ENCODE assay signal across 19 cellular contexts in the genomic region with DNA sequence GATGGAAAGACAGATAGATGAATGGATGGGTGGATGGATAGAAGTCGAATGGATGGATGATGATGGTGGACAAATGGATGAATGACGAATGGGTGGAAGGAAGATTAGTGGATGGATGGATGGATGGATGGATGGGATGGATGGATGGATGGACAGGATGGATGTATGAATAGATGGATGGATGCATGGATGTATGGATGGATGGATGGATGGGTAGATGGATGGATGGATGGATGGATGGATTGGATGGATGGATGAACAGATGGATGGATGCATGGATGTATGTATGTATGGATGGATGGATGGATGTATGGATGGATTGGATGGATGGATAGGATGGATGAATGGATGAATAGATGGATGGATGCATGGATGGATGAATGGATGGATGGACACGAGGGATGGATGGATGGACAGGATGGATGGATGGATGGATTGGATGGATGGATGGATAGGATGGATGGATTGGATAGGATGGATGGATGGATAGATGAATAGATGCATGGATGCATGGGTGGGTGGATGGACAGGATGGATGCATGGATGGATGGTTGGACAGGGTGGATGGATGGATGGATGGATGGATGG. TPM values are rescaled to one million over a fixed set of nuclear protein-coding genes. Genes with fewer than 3 reads are reported as not detected.
A peak's percentile ranks its signal among the peaks of the same experiment; 100 is the strongest.
DNase-seq lines count a peak whose midpoint lies in the region; ATAC-seq, FAIRE-seq and TF ChIP-seq lines count a peak whose summit lies in the region.
"Had no signal": no experiment of that assay in that cellular context is flagged by ENCODE, and none has a peak within 500 bp of the region (broad histone marks: within the 10 kb centered on the region; RNA-seq: fewer than 3 reads in every experiment).

No MANE protein-coding gene starts in this region.

- H3K9ac ChIP-seq in K562 (ENCODE audit: insufficient read depth in 1 of 2, low read depth in 2 of 2, low read length in 2 of 2) = no peak overlapping the region
- peak overlapping the region; percentile 67 for H3K9ac ChIP-seq in neuronal stem cell (ENCODE audit: low read depth, low read length, poor library complexity)

- H2AK5ac ChIP-seq in neuronal stem cell (ENCODE audit: low read depth, low read length) = no peak overlapping the region

- H3K27me3 ChIP-seq in K562 (ENCODE audit: control insufficient read depth in 2 of 2, insufficient read depth in 2 of 2, low read length in 2 of 2) (peaks cover 4 to 17% of the 10 kb centered on the region in 2 experiments; a peak in 4 of 5 replicates), neuronal stem cell (ENCODE audit: control insufficient read depth in 3 of 3, insufficient read depth in 3 of 3, low read depth in 1 of 3, low read length in 3 of 3) (peaks cover 0 to 17% (median 6%) of the 10 kb centered on the region in 3 experiments)

- TF ChIP-seq EP300 in K562 (IDR thresholded peaks at IDR 0.05; ENCODE audit: low read length) = no peak

- H3K4ac ChIP-seq in neuronal stem cell (ENCODE audit: low read length) = no peak overlapping the region

- TF ChIP-seq CTCF in HEK293 (tag by site-specific recombination; IDR thresholded peaks at IDR 0.05) (no peak), K562 (IDR thresholded peaks at IDR 0.05 in 2 of 3, conservative IDR thresholded peaks at IDR 0.05 in 1 of 3; ENCODE audit: insufficient read depth in 2 of 3, low read depth in 1 of 3, low read length in 3 of 3) (no peak)

- H2BK120ac ChIP-seq in neuronal stem cell (ENCODE audit: low read depth, low read length) = no peak overlapping the region

- peak overlapping the region; percentile 68 for H4K91ac ChIP-seq in neuronal stem cell (ENCODE audit: low read depth, low read length, poor library complexity)

- no peaks in the 10 kb centered on the region for H4K20me1 ChIP-seq in K562 (replicated peaks; ENCODE audit: control insufficient read depth, insufficient read depth, low read length)

- H2BK5ac ChIP-seq in neuronal stem cell (ENCODE audit: low read length) = no peak overlapping the region

- POLR2A ChIA-PET in HEK293 (lab: Yijun Ruan, JAX) = no interaction called here
- POLR2A ChIA-PET in HEK293T (lab: Yijun Ruan, JAX) = interaction anchor here (2.2 kb wide), 1 partner anchor 52 kb away, joined by 12 read pairs; a partner anchor contains a TSS
- POLR2A ChIA-PET in K562 (lab: Yijun Ruan, JAX) = interaction anchor here (0.7 to 1.0 kb wide), 2 partner anchors 15 to 52 kb away, joined by 3 to 4 read pairs; a partner anchor contains a TSS

- peak overlapping the region; percentile 45 for H3K23ac ChIP-seq in neuronal stem cell (ENCODE audit: low read depth, low read length, poor library complexity)

- H2AFZ ChIP-seq in K562 (ENCODE audit: low read depth, low read length) (no peak overlapping the region), neuronal stem cell (ENCODE audit: low read length) (no peak overlapping the region)
- H2AFZ ChIP-seq: GM23338 had no signal

- CTCF ChIA-PET in HEK293 (lab: Yijun Ruan, JAX) = interaction anchor here (0.7 to 1.1 kb wide), 2 partner anchors 10 to 221 kb away, joined by 3 to 5 read pairs; no protein-coding TSS in a partner anchor
- CTCF ChIA-PET in HEK293T (lab: Yijun Ruan, JAX) = no interaction called here
- CTCF ChIA-PET in K562 (lab: Yijun Ruan, JAX; ENCODE audit: low intra/inter-chr PET ratio) = interaction anchor here (2.6 kb wide), 1 partner anchor 53 kb away, joined by 24 read pairs; a partner anchor contains a TSS

- no peak overlapping the region for H2BK15ac ChIP-seq in neuronal stem cell (ENCODE audit: low read length)

- no peaks in the 10 kb centered on the region for H3K9me3 ChIP-seq in HEK293 (ENCODE audit: control insufficient read depth, insufficient read depth, low read depth, low read length)
- H3K9me3 ChIP-seq in K562 (replicated peaks; ENCODE audit: control insufficient read depth, insufficient read depth, low read depth, low read length) = no peaks in the 10 kb centered on the region
- H3K9me3 ChIP-seq in neuronal stem cell (replicated peaks in 1 of 2; ENCODE audit: control insufficient read depth in 2 of 2, insufficient read depth in 1 of 2, low read depth in 1 of 2, low read length in 2 of 2) = peaks cover 0 to 2% of the 10 kb centered on the region in 2 donors
- H3K9me3 ChIP-seq: HAP-1 had no signal

- peak overlapping the region; percentile 74 for H4K8ac ChIP-seq in neuronal stem cell (ENCODE audit: low read depth, low read length)

- intact Hi-C loops in K562 (cut with micrococcal nuclease) = loop anchor here (5.0 kb wide), 1 partner anchor 129 kb away; no protein-coding TSS in a partner anchor

- no peaks in the 10 kb centered on the region for H3K79me2 ChIP-seq in K562 (ENCODE audit: control insufficient read depth, insufficient read depth, low read length)

- BruUV-seq in K562 (replicated peaks; lab: Mats Ljungman, UMichigan) = no TSS peak

- H3K18ac ChIP-seq in neuronal stem cell (ENCODE audit: low read length) = no peak overlapping the region

- no peak for FAIRE-seq in K562 (lab: Jason Lieb, UNC)
- FAIRE-seq: GM12891, GM18507, H54 had no signal

- H3K36me3 ChIP-seq in HEK293 (ENCODE audit: control insufficient read depth in 2 of 2, insufficient read depth in 1 of 2, low read length in 2 of 2) (no peaks in the 10 kb centered on the region), K562 (ENCODE audit: control insufficient read depth, insufficient read depth, low read length) (no peaks in the 10 kb centered on the region), neuronal stem cell (replicated peaks in 1 of 2; ENCODE audit: control insufficient read depth in 2 of 2, insufficient read depth in 2 of 2, low read length in 2 of 2) (no peaks in the 10 kb centered on the region)
- H3K36me3 ChIP-seq: HAP-1 had no signal

- H3K4me3 ChIP-seq in HEK293 (ENCODE audit: low read depth, low read length) (no peak overlapping the region), K562 (no peak overlapping the region), neuronal stem cell (ENCODE audit: low read length in 2 of 2) (no peak overlapping the region)
- H3K4me3 ChIP-seq: GM23338, HAP-1 had no signal

- ATAC-seq in K562 (no peak), HG02571 (IDR thresholded peaks at IDR 0.05; ENCODE audit: unreplicated experiment) (no peak), HG03460 (IDR thresholded peaks at IDR 0.05; ENCODE audit: unreplicated experiment) (no peak)
- ATAC-seq: GM23338 had no signal

- H3K9me1 ChIP-seq in K562 (ENCODE audit: control insufficient read depth, insufficient read depth, low read length) = no peaks in the 10 kb centered on the region

- H3K4me2 ChIP-seq in K562 (ENCODE audit: insufficient read depth, low read length) = no peak overlapping the region
- no peak overlapping the region for H3K4me2 ChIP-seq in neuronal stem cell (ENCODE audit: insufficient read depth, low read length, poor library complexity, severe bottlenecking)
- H3K4me2 ChIP-seq: GM23338 had no signal

- no peak for TF ChIP-seq RAD21 in K562 (CRISPR knock-in tag; conservative IDR thresholded peaks at IDR 0.05 in 1 of 2, IDR thresholded peaks at IDR 0.05 in 1 of 2)

- H3K27ac ChIP-seq in HEK293 (ENCODE audit: extremely low read depth, low read depth, low read length) = no peak overlapping the region
- no peak overlapping the region for H3K27ac ChIP-seq in K562 (ENCODE audit: extremely low read depth, low read depth, low read length)
- H3K27ac ChIP-seq in neuronal stem cell (replicated peaks; ENCODE audit: low read length) = no peak overlapping the region

- H3K14ac ChIP-seq in neuronal stem cell (ENCODE audit: low read length) = no peak overlapping the region

- no peaks in the 10 kb centered on the region for H3K79me1 ChIP-seq in neuronal stem cell (ENCODE audit: low read depth, low read length)

- H2BK12ac ChIP-seq in neuronal stem cell (ENCODE audit: low read length) = no peak overlapping the region

- peaks cover 8% of the 10 kb centered on the region; the same call in 1 of the 2 replicates for H3K4me1 ChIP-seq in HEK293 (ENCODE audit: control insufficient read depth, insufficient read depth, low read length)
- H3K4me1 ChIP-seq in K562 (replicated peaks in 1 of 2; ENCODE audit: control insufficient read depth in 2 of 2, insufficient read depth in 2 of 2, low read length in 2 of 2) = peaks cover 2 to 3% of the 10 kb centered on the region in 2 experiments; a peak in 2 of 5 replicates
- H3K4me1 ChIP-seq in neuronal stem cell (ENCODE audit: control insufficient read depth in 2 of 2, insufficient read depth in 1 of 2, low read depth in 1 of 2, low read length in 2 of 2) = peaks cover 2% of the 10 kb centered on the region in 2 donors
- H3K4me1 ChIP-seq: HAP-1 had no signal

- no peak for TF ChIP-seq POLR2A in K562 (conservative IDR thresholded peaks at IDR 0.05)

- in situ Hi-C loops in K562 (cut with MboI) = loop anchor here (5.0 to 25.0 kb wide), 3 partner anchors 184 to 1594 kb away; no protein-coding TSS in a partner anchor

- no peak for DNase-seq in HEK293T (ENCODE audit: extremely low spot score)
- no peak for DNase-seq in K562 (ENCODE audit: extremely low read depth in 1 of 4, low spot score in 3 of 4)
- DNase-seq in neuronal stem cell (ENCODE audit: low spot score) = no peak
- no peak for DNase-seq in dermis blood vessel endothelial cell
- DNase-seq: C1 segment of cervical spinal cord; Calu3; CD4-positive, alpha-beta memory T cell; COR-L47; DMS53; DMS79 treated with DMSO at 0.1 percent for 48 hours; GF-D8 had no signal

- 0% methylated on average over 3 of the region's 3 CpGs for whole genome bisulfite sequencing in K562 (ENCODE audit: insufficient coverage, low coverage, missing lambda C conversion rate)
- WGBS in neuronal stem cell (ENCODE audit: extremely low coverage in 2 of 2, insufficient read length in 2 of 2, insufficient replicate concordance in 1 of 2), 2 donors = 100% methylated on average over 1 to 3 of the region's 3 CpGs

RNA-seq across cellular contexts. Expression of a gene that starts 52.4 kb away (rescaled TPM):
- 11.5 and 24.3 TPM in 2 replicates for total RNA-seq in K562 (2011; cell fraction: chromatin; rRNA removed; ENCODE audit: low replicate concordance)
- total RNA-seq in K562 (2011; cell fraction: nucleolus; rRNA removed) = 32.5 and 33.0 TPM in 2 replicates
- 17.9 and 22.4 TPM in 2 replicates for total RNA-seq in K562 (2011; cell fraction: nucleoplasm; rRNA removed)
- total RNA-seq in K562 (2014; rRNA removed) (12.8 and 18.9 TPM in 2 replicates), K562 (2014; rRNA removed; fragmentation: Illumina TruSeq; extraction: Trizol) (5.0 and 7.3 TPM in 2 replicates), K562 (2015; rRNA removed; fragmentation: Illumina TruSeq; extraction: Trizol) (4.4 and 4.8 TPM in 2 replicates), K562 (2021) (14.2 and 17.1 TPM in 2 replicates), dermis blood vessel endothelial cell (105 and 303 TPM in 2 replicates)
- polyA plus RNA-seq in K562 (2011; rRNA removed) (12.6 and 13.3 TPM in 2 replicates), K562 (2014; fragmentation: Illumina TruSeq; extraction: Trizol) (8.0 and 8.5 TPM in 2 replicates), K562 (2014; fragmentation: Nextera tagmentation; extraction: Ambion mirVana) (1 to 10 TPM; 2.1 to 3.0 TPM), K562 (2014; rRNA removed) (10.1 and 14.1 TPM in 2 replicates)
- 16.2 and 25.8 TPM in 2 replicates for polyA plus RNA-seq in K562 (2011; cell fraction: cytosol; rRNA removed)
- 26.5 and 30.4 TPM in 2 replicates for polyA plus RNA-seq in K562 (2011; cell fraction: nucleus; rRNA removed)
- 8.3 and 11.4 TPM in 2 replicates for polyA plus RNA-seq in K562 (2012)
- polyA minus RNA-seq in K562 (2011; rRNA and poly(A)+ RNA removed) = 13.6 and 20.8 TPM in 2 replicates
- polyA minus RNA-seq in K562 (2011; cell fraction: cytosol; rRNA and poly(A)+ RNA removed) = 13.5 and 14.0 TPM in 2 replicates
- 23.3 and 31.2 TPM in 2 replicates for polyA minus RNA-seq in K562 (2011; cell fraction: nucleus; rRNA and poly(A)+ RNA removed)
- 10.2 TPM for polyA plus RNA-seq in neuronal stem cell (2013, experiment 1 of 2)
- polyA plus RNA-seq in neuronal stem cell (2013, experiment 2 of 2) = 10.0 TPM
